Comparison of ENCODE assay signal across 1 cellular context in the genomic region with DNA sequence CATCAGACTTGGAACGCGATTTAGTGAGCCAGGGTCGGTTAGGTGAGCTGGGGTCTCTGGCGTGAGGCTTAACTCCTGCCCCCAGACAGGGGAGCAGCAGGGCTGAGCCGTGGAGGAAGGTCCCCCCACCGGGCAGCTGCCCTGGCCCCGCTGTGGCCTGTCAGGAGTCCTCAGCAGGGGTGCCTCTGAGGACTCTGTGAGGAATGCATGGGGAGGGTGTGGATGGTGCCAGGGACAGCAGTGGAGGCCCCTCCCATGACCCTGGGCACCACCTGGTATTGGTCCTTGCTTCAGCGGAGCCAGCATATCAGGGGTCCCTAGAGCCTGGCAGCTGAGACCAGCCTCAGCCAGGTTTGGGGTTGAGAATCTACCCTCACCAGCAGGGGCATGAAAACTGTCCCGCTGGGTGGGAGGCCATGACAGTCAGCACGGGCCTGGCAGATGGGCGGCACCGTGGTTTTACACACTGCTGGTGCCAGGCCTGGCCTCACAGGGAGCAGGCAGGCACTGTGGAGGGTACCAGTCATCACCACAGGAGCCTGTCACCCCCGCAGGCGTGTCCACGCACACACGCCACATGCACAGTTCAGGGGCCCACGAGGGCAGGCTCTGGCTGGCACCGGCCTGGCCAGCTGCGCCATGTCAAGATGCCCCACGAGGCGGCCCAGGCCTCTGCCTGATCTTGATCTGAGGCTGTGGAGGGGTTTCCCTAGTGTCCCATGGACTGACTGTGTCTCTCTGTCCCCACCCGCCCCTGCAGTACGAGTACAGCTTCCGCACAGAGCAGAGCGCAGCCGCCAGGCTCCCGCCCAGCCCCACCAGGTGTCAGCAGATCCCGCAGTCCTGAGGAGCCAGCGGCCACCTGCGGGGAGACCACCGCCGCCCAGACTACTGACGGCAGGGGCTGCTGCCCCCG.
TF ChIP-seq lines count a peak whose summit lies in the region.

No MANE protein-coding gene starts in this region.

TF ChIP-seq in SK-N-SH treated with all-trans-retinoic acid at 6 μM for 48 hours, 23 proteins besides CTCF, POLR2A, EP300 and RAD21 (continued from another document):
- TF ChIP-seq, protein P1, sequence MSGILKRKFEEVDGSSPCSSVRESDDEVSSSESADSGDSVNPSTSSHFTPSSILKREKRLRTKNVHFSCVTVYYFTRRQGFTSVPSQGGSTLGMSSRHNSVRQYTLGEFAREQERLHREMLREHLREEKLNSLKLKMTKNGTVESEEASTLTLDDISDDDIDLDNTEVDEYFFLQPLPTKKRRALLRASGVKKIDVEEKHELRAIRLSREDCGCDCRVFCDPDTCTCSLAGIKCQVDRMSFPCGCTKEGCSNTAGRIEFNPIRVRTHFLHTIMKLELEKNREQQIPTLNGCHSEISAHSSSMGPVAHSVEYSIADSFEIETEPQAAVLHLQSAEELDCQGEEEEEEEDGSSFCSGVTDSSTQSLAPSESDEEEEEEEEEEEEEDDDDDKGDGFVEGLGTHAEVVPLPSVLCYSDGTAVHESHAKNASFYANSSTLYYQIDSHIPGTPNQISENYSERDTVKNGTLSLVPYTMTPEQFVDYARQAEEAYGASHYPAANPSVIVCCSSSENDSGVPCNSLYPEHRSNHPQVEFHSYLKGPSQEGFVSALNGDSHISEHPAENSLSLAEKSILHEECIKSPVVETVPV (CRISPR knock-in tag; IDR thresholded peaks at IDR 0.05): no peak
- no peak for TF ChIP-seq ZNF8 (CRISPR knock-in tag; IDR thresholded peaks at IDR 0.05)
